In the genomic region with DNA sequence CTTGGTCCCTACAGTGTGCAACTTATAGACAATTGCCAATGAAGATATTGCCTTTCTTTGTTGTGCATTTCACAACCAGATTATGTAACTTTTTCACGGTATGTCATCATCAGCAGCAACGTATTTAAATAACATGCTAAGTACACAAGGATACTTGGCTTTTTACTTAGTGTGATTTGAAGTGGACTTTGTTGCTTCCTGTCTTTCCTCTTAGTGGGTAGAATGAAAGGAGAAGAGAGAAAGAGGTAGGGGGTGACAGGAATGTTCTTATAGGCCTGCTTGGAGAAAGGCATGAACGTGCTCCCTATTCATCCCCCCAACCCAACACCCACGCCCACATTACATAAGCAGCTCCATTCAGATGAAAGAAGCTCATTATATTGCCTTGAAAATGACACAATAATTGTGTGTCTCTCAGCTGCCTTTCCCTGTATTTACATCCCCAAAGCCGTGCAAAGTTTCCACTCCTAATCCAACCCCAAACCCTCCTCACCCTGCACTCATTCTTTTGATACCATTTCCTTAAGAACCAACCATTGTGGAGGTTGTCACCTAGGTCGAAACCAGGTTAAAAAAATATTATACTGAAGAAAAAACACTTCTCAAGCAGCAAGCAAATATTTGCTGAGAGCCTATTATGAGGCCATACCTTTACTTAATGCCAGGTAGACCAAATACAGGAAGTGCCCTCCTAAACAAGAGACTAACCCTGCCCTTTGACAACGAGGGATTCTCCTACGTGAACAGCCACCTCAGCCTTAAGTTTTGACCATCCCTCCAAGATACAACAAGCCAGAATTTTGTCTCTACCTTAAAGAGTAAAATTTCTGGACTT, we compare ENCODE assay signal across 1 cellular context.
TF ChIP-seq lines count a peak whose summit lies in the region.

No MANE protein-coding gene starts in this region.

TF ChIP-seq in HepG2, 621 proteins besides CTCF, POLR2A, EP300 and RAD21 (continued from another document and continues in another):
- TF ChIP-seq, protein P1, sequence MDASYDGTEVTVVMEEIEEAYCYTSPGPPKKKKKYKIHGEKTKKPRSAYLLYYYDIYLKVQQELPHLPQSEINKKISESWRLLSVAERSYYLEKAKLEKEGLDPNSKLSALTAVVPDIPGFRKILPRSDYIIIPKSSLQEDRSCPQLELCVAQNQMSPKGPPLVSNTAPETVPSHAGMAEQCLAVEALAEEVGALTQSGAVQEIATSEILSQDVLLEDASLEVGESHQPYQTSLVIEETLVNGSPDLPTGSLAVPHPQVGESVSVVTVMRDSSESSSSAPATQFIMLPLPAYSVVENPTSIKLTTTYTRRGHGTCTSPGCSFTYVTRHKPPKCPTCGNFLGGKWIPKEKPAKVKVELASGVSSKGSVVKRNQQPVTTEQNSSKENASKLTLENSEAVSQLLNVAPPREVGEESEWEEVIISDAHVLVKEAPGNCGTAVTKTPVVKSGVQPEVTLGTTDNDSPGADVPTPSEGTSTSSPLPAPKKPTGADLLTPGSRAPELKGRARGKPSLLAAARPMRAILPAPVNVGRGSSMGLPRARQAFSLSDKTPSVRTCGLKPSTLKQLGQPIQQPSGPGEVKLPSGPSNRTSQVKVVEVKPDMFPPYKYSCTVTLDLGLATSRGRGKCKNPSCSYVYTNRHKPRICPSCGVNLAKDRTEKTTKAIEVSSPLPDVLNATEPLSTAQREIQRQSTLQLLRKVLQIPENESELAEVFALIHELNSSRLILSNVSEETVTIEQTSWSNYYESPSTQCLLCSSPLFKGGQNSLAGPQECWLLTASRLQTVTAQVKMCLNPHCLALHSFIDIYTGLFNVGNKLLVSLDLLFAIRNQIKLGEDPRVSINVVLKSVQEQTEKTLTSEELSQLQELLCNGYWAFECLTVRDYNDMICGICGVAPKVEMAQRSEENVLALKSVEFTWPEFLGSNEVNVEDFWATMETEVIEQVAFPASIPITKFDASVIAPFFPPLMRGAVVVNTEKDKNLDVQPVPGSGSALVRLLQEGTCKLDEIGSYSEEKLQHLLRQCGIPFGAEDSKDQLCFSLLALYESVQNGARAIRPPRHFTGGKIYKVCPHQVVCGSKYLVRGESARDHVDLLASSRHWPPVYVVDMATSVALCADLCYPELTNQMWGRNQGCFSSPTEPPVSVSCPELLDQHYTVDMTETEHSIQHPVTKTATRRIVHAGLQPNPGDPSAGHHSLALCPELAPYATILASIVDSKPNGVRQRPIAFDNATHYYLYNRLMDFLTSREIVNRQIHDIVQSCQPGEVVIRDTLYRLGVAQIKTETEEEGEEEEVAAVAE (CRISPR knock-in tag; IDR thresholded peaks at IDR 0.05; ENCODE audit: borderline replicate concordance), result no peak
- 0 out of 2 replicates have a peak, but pooled peaks have one; percentile 42 for TF ChIP-seq MEF2D (CRISPR knock-in tag; IDR thresholded peaks at IDR 0.05)
- TF ChIP-seq, protein P2, sequence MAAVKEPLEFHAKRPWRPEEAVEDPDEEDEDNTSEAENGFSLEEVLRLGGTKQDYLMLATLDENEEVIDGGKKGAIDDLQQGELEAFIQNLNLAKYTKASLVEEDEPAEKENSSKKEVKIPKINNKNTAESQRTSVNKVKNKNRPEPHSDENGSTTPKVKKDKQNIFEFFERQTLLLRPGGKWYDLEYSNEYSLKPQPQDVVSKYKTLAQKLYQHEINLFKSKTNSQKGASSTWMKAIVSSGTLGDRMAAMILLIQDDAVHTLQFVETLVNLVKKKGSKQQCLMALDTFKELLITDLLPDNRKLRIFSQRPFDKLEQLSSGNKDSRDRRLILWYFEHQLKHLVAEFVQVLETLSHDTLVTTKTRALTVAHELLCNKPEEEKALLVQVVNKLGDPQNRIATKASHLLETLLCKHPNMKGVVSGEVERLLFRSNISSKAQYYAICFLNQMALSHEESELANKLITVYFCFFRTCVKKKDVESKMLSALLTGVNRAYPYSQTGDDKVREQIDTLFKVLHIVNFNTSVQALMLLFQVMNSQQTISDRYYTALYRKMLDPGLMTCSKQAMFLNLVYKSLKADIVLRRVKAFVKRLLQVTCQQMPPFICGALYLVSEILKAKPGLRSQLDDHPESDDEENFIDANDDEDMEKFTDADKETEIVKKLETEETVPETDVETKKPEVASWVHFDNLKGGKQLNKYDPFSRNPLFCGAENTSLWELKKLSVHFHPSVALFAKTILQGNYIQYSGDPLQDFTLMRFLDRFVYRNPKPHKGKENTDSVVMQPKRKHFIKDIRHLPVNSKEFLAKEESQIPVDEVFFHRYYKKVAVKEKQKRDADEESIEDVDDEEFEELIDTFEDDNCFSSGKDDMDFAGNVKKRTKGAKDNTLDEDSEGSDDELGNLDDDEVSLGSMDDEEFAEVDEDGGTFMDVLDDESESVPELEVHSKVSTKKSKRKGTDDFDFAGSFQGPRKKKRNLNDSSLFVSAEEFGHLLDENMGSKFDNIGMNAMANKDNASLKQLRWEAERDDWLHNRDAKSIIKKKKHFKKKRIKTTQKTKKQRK (IDR thresholded peaks at IDR 0.05; ENCODE audit: low read length), result no peak
- peak; percentile 81 for TF ChIP-seq HMG20A (CRISPR knock-in tag; IDR thresholded peaks at IDR 0.05; ENCODE audit: borderline replicate concordance)
- TF ChIP-seq, protein P3, sequence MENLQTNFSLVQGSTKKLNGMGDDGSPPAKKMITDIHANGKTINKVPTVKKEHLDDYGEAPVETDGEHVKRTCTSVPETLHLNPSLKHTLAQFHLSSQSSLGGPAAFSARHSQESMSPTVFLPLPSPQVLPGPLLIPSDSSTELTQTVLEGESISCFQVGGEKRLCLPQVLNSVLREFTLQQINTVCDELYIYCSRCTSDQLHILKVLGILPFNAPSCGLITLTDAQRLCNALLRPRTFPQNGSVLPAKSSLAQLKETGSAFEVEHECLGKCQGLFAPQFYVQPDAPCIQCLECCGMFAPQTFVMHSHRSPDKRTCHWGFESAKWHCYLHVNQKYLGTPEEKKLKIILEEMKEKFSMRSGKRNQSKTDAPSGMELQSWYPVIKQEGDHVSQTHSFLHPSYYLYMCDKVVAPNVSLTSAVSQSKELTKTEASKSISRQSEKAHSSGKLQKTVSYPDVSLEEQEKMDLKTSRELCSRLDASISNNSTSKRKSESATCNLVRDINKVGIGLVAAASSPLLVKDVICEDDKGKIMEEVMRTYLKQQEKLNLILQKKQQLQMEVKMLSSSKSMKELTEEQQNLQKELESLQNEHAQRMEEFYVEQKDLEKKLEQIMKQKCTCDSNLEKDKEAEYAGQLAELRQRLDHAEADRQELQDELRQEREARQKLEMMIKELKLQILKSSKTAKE (CRISPR knock-in tag; IDR thresholded peaks at IDR 0.05; ENCODE audit: borderline replicate concordance), result peak; percentile 48; the same call in 1 of the 2 replicates
- TF ChIP-seq ZNF552 (CRISPR knock-in tag; IDR thresholded peaks at IDR 0.05; ENCODE audit: borderline replicate concordance), result peak; percentile 87; the same call in 1 of the 2 replicates
- peak; percentile 48 for TF ChIP-seq ATF1 (CRISPR knock-in tag; IDR thresholded peaks at IDR 0.05)
- no peak for TF ChIP-seq ZNF136 (CRISPR knock-in tag; IDR thresholded peaks at IDR 0.05; ENCODE audit: low read depth)
- TF ChIP-seq ETV5 (CRISPR knock-in tag; IDR thresholded peaks at IDR 0.05; ENCODE audit: borderline replicate concordance), result peak; percentile 80
- TF ChIP-seq ZBTB20 (CRISPR knock-in tag; IDR thresholded peaks at IDR 0.05; ENCODE audit: borderline replicate concordance, low read depth), result peak; percentile 84
- TF ChIP-seq ZSCAN29 (CRISPR knock-in tag; conservative IDR thresholded peaks at IDR 0.05), result no peak
- no peak for TF ChIP-seq ZNF143 (CRISPR knock-in tag; IDR thresholded peaks at IDR 0.05)
- TF ChIP-seq MED8 (CRISPR knock-in tag; IDR thresholded peaks at IDR 0.05; ENCODE audit: insufficient replicate concordance), result peak; percentile 29
- TF ChIP-seq SP4 (CRISPR knock-in tag; IDR thresholded peaks at IDR 0.05), result no peak
- no peak for TF ChIP-seq GABPA (IDR thresholded peaks at IDR 0.05; ENCODE audit: low read depth, low read length)
- no peak for TF ChIP-seq GABPA (CRISPR knock-in tag; IDR thresholded peaks at IDR 0.05; ENCODE audit: low read depth)
- TF ChIP-seq, protein P4, sequence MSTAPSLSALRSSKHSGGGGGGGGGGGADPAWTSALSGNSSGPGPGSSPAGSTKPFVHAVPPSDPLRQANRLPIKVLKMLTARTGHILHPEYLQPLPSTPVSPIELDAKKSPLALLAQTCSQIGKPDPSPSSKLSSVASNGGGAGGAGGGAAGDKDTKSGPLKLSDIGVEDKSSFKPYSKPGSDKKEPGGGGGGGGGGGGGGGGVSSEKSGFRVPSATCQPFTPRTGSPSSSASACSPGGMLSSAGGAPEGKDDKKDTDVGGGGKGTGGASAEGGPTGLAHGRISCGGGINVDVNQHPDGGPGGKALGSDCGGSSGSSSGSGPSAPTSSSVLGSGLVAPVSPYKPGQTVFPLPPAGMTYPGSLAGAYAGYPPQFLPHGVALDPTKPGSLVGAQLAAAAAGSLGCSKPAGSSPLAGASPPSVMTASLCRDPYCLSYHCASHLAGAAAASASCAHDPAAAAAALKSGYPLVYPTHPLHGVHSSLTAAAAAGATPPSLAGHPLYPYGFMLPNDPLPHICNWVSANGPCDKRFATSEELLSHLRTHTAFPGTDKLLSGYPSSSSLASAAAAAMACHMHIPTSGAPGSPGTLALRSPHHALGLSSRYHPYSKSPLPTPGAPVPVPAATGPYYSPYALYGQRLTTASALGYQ (CRISPR knock-in tag; IDR thresholded peaks at IDR 0.05), result peak; percentile 87
- TF ChIP-seq JUND (CRISPR knock-in tag; IDR thresholded peaks at IDR 0.05), result 0 out of 2 replicates have a peak, but pooled peaks have one; percentile 14
- TF ChIP-seq WIZ (CRISPR knock-in tag; IDR thresholded peaks at IDR 0.05), result no peak
- TF ChIP-seq, protein P5, sequence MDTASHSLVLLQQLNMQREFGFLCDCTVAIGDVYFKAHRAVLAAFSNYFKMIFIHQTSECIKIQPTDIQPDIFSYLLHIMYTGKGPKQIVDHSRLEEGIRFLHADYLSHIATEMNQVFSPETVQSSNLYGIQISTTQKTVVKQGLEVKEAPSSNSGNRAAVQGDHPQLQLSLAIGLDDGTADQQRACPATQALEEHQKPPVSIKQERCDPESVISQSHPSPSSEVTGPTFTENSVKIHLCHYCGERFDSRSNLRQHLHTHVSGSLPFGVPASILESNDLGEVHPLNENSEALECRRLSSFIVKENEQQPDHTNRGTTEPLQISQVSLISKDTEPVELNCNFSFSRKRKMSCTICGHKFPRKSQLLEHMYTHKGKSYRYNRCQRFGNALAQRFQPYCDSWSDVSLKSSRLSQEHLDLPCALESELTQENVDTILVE (CRISPR knock-in tag; IDR thresholded peaks at IDR 0.05), result 0 out of 2 replicates have a peak, but pooled peaks have one; percentile 48
- 0 out of 2 replicates have a peak, but pooled peaks have one; percentile 55 for TF ChIP-seq KAT7 (CRISPR knock-in tag; IDR thresholded peaks at IDR 0.05; ENCODE audit: borderline replicate concordance)
- TF ChIP-seq NCOA1 (CRISPR knock-in tag; IDR thresholded peaks at IDR 0.05), result 0 out of 2 replicates have a peak, but pooled peaks have one; percentile 66
- peak; percentile 77 for TF ChIP-seq RCOR2 (CRISPR knock-in tag; IDR thresholded peaks at IDR 0.05)
- peak; percentile 67 for TF ChIP-seq PHF5A (CRISPR knock-in tag; IDR thresholded peaks at IDR 0.05; ENCODE audit: low read depth, unreplicated experiment)
- TF ChIP-seq SOX6 (IDR thresholded peaks at IDR 0.05), result no peak
- peak; percentile 97 for TF ChIP-seq SOX6 (CRISPR knock-in tag; IDR thresholded peaks at IDR 0.05)
- peak; percentile 57; the same call in 1 of the 2 replicates for TF ChIP-seq GATA4 (IDR thresholded peaks at IDR 0.05; ENCODE audit: borderline replicate concordance, low read depth)
- TF ChIP-seq, protein P6, sequence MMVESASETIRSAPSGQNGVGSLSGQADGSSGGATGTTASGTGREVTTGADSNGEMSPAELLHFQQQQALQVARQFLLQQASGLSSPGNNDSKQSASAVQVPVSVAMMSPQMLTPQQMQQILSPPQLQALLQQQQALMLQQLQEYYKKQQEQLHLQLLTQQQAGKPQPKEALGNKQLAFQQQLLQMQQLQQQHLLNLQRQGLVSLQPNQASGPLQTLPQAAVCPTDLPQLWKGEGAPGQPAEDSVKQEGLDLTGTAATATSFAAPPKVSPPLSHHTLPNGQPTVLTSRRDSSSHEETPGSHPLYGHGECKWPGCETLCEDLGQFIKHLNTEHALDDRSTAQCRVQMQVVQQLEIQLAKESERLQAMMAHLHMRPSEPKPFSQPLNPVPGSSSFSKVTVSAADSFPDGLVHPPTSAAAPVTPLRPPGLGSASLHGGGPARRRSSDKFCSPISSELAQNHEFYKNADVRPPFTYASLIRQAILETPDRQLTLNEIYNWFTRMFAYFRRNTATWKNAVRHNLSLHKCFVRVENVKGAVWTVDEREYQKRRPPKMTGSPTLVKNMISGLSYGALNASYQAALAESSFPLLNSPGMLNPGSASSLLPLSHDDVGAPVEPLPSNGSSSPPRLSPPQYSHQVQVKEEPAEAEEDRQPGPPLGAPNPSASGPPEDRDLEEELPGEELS (CRISPR knock-in tag; IDR thresholded peaks at IDR 0.05), result peak; percentile 92
- no peak for TF ChIP-seq CREB1 (IDR thresholded peaks at IDR 0.05)
- TF ChIP-seq CREB1 (CRISPR knock-in tag; IDR thresholded peaks at IDR 0.05), result peak; percentile 68
- no peak for TF ChIP-seq ATF7-NPFF (CRISPR knock-in tag; IDR thresholded peaks at IDR 0.05; ENCODE audit: low read depth)
- peak in 1 of 2 experiments; percentile 89; a peak in 2 of 4 replicates for TF ChIP-seq KLF16 (CRISPR knock-in tag; IDR thresholded peaks at IDR 0.05)
- TF ChIP-seq, protein P7, sequence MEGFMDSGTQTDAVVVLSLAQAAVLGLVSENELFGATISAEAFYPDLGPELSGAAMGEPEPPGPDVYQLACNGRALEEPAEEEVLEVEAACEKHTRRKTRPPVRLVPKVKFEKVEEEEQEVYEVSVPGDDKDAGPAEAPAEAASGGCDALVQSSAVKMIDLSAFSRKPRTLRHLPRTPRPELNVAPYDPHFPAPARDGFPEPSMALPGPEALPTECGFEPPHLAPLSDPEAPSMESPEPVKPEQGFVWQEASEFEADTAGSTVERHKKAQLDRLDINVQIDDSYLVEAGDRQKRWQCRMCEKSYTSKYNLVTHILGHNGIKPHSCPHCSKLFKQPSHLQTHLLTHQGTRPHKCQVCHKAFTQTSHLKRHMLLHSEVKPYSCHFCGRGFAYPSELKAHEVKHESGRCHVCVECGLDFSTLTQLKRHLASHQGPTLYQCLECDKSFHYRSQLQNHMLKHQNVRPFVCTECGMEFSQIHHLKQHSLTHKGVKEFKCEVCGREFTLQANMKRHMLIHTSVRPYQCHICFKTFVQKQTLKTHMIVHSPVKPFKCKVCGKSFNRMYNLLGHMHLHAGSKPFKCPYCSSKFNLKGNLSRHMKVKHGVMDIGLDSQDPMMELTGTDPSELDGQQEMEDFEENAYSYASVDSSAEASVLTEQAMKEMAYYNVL (CRISPR knock-in tag; IDR thresholded peaks at IDR 0.05; ENCODE audit: borderline replicate concordance), result no peak
- peak; percentile 96 for TF ChIP-seq MED13 (CRISPR knock-in tag; IDR thresholded peaks at IDR 0.05)
- no peak for TF ChIP-seq NBN (conservative IDR thresholded peaks at IDR 0.05)
- TF ChIP-seq, protein P8, sequence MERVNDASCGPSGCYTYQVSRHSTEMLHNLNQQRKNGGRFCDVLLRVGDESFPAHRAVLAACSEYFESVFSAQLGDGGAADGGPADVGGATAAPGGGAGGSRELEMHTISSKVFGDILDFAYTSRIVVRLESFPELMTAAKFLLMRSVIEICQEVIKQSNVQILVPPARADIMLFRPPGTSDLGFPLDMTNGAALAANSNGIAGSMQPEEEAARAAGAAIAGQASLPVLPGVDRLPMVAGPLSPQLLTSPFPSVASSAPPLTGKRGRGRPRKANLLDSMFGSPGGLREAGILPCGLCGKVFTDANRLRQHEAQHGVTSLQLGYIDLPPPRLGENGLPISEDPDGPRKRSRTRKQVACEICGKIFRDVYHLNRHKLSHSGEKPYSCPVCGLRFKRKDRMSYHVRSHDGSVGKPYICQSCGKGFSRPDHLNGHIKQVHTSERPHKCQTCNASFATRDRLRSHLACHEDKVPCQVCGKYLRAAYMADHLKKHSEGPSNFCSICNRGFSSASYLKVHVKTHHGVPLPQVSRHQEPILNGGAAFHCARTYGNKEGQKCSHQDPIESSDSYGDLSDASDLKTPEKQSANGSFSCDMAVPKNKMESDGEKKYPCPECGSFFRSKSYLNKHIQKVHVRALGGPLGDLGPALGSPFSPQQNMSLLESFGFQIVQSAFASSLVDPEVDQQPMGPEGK (CRISPR knock-in tag; IDR thresholded peaks at IDR 0.05), result peak; percentile 43; the same call in 1 of the 2 replicates
